ENCODE assay signal across 8 cellular contexts in genomic region chr6:131807644-131808459, GRCh38. TPM values are rescaled to one million over a fixed set of nuclear protein-coding genes. Genes with fewer than 3 reads are reported as not detected.
DNase-seq lines count a peak whose midpoint lies in the region; ATAC-seq, FAIRE-seq and TF ChIP-seq lines count a peak whose summit lies in the region.

ENPP1 (plus strand) TSS chr6:131808020; CDS start chr6:131808036, 16 bp downstream.

- peaks cover 26% of the 10 kb centered on the region for H3K27me3 ChIP-seq in CD4-positive, alpha-beta T cell (ENCODE audit: control insufficient read depth, insufficient read depth, low read length)
- no peaks in the 10 kb centered on the region for H3K27me3 ChIP-seq in adrenal gland
- no peaks in the 10 kb centered on the region for H3K27me3 ChIP-seq in trophoblast cell (ENCODE audit: insufficient read depth, low read length)

- H3K4me1 Mint-ChIP-seq in CD4-positive, alpha-beta T cell (ENCODE audit: low read depth), result peaks cover 23% of the 10 kb centered on the region

- H2BK12ac ChIP-seq in trophoblast cell (ENCODE audit: low read length), result no peak within 1 kb of the TSS

- H4K12ac ChIP-seq in trophoblast cell (ENCODE audit: low read depth, low read length), result peak within 1 kb of the TSS; percentile 36

- H3K14ac ChIP-seq in trophoblast cell (ENCODE audit: low read length), result peak within 1 kb of the TSS; percentile 24

- H3K18ac ChIP-seq in trophoblast cell (ENCODE audit: low read length), result peak within 1 kb of the TSS; percentile 35

- no peak within 1 kb of the TSS for H2BK5ac ChIP-seq in trophoblast cell (ENCODE audit: low read depth, low read length, poor library complexity)

- POLR2A ChIA-PET in CD4-positive, alpha-beta T cell (lab: Charles Lee), result no interaction called here

- H4K8ac ChIP-seq in trophoblast cell (ENCODE audit: low read depth, low read length), result peak within 1 kb of the TSS; percentile 47

- H3K36me3 Mint-ChIP-seq in CD4-positive, alpha-beta T cell (ENCODE audit: low read depth), result no peaks in the 10 kb centered on the region

- H3K4me2 ChIP-seq in trophoblast cell (ENCODE audit: low read length), result peak within 1 kb of the TSS; percentile 79

- peak; percentile 17 for FAIRE-seq in urothelium cell line (lab: Jason Lieb, UNC)

- no peak for TF ChIP-seq CTCF in CD4-positive, alpha-beta T cell (IDR thresholded peaks at IDR 0.05)
- TF ChIP-seq CTCF in adrenal gland (IDR thresholded peaks at IDR 0.05), result peak; percentile 15 to 56 (median 35)

- peak within 1 kb of the TSS; percentile 86 for H3K4me3 Mint-ChIP-seq in CD4-positive, alpha-beta T cell

- H2AFZ ChIP-seq in trophoblast cell (ENCODE audit: insufficient read depth, low read length, poor library complexity), result peak within 1 kb of the TSS; percentile 91

- H3K79me2 ChIP-seq in trophoblast cell (ENCODE audit: control insufficient read depth, insufficient read depth, low read length, poor library complexity), result peaks cover 2% of the 10 kb centered on the region

- H3K27ac Mint-ChIP-seq in CD4-positive, alpha-beta T cell, result no peak within 1 kb of the TSS

- DNase-seq in CD4-positive, alpha-beta T cell, result peak; percentile 4 to 41 (median 16)
- DNase-seq in KBM-7 (peak; percentile 37), SW480 (ENCODE audit: low spot score) (peak; percentile 26), adrenal gland (peak; percentile 71 to 86 (median 74)), left cardiac atrium (peak; percentile 85), trophoblast cell (peak in 1 of 2 donors; percentile 33), urothelium cell line (ENCODE audit: low spot score) (peak; percentile 81)

- no peak within 1 kb of the TSS for H2AK5ac ChIP-seq in trophoblast cell (ENCODE audit: low read length)

- H4K91ac ChIP-seq in trophoblast cell (ENCODE audit: low read depth, low read length), result peak within 1 kb of the TSS; percentile 38

- peaks cover 44% of the 10 kb centered on the region for H3K27me3 Mint-ChIP-seq in CD4-positive, alpha-beta T cell

- peak; percentile 70 for ATAC-seq in CD4-positive, alpha-beta T cell (ENCODE audit: poor library complexity)
- ATAC-seq in GM21528 (IDR thresholded peaks at IDR 0.05; ENCODE audit: low FRiP score, unreplicated experiment) (peak; percentile 64), left cardiac atrium (peak; percentile 90 to 96)

- peak within 1 kb of the TSS; percentile 65 for H3K9ac ChIP-seq in trophoblast cell (ENCODE audit: low read length)

- no peak within 1 kb of the TSS for H3K4ac ChIP-seq in trophoblast cell (ENCODE audit: low read depth, low read length)

- peak; percentile 23 to 63 for TF ChIP-seq POLR2A in adrenal gland (IDR thresholded peaks at IDR 0.05)

- H3K4me1 ChIP-seq in adrenal gland (replicated peaks in 1 of 2) (peaks cover 8 to 24% of the 10 kb centered on the region in 2 donors), trophoblast cell (ENCODE audit: control insufficient read depth in 1 of 2, insufficient read depth in 2 of 2, low read length in 2 of 2) (no peaks in the 10 kb centered on the region)

- peak within 1 kb of the TSS; percentile 30 for H2BK120ac ChIP-seq in trophoblast cell (ENCODE audit: insufficient read depth, low read length, poor library complexity)

- H3K9me3 ChIP-seq in CD4-positive, alpha-beta T cell (ENCODE audit: control insufficient read depth, low read length), result no peaks in the 10 kb centered on the region
- H3K9me3 ChIP-seq in adrenal gland (replicated peaks in 1 of 3) (no peaks in the 10 kb centered on the region), trophoblast cell (ENCODE audit: insufficient read depth, low read depth, low read length) (no peaks in the 10 kb centered on the region)

- no peaks in the 10 kb centered on the region for H3K9me3 Mint-ChIP-seq in CD4-positive, alpha-beta T cell

- H3K23ac ChIP-seq in trophoblast cell (ENCODE audit: low read length), result no peak within 1 kb of the TSS

- H3K27ac ChIP-seq in CD4-positive, alpha-beta T cell (ENCODE audit: low read depth, low read length), result no peak within 1 kb of the TSS
- H3K27ac ChIP-seq in adrenal gland (peak within 1 kb of the TSS in 3 of 5 donors; percentile 43 to 86 (median 61)), trophoblast cell (ENCODE audit: low read depth, low read length) (no peak within 1 kb of the TSS)

- H3K79me1 ChIP-seq in trophoblast cell (ENCODE audit: low read length), result peaks cover 4% of the 10 kb centered on the region

- intact Hi-C loops in CD4-positive, alpha-beta T cell (cut with DNase I, micrococcal nuclease), result no loop called here
- intact Hi-C loops in adrenal gland (cut with DNase I) (no loop called here), left cardiac atrium (cut with DNase I) (no loop called here)

- H3K4me3 ChIP-seq in adrenal gland (peak within 1 kb of the TSS in 2 of 4 donors; percentile 37 to 84), trophoblast cell (ENCODE audit: low read depth, low read length) (peak within 1 kb of the TSS; percentile 75)

- in situ Hi-C loops in KBM-7 (cut with MboI; ENCODE audit: low pct_unique_long_range_greater_than_20kb, low sequenced_read_pairs), result no loop called here

- no peaks in the 10 kb centered on the region for H3K36me3 ChIP-seq in adrenal gland (replicated peaks in 1 of 2)
- H3K36me3 ChIP-seq in trophoblast cell (ENCODE audit: control insufficient read depth in 1 of 2, insufficient read depth in 2 of 2, low read length in 2 of 2), result no peaks in the 10 kb centered on the region

- 0 to 1% (median 0%) methylated on average over 9 to 99 of the region's 99 CpGs for WGBS in adrenal gland, 4 donors
- no CpG with 5 or more reads among the region's 99 CpGs for WGBS in trophoblast cell (ENCODE audit: extremely low coverage, insufficient coverage, insufficient read length)

- CTCF ChIA-PET in CD4-positive, alpha-beta T cell (lab: Charles Lee), result no interaction called here

RNA-seq across cellular contexts. Expression of gene ENPP1, which starts in this region (rescaled TPM):
- under 1 TPM; 0.08 TPM for total RNA-seq in CD4-positive, alpha-beta T cell
- total RNA-seq in adrenal gland, result 10 to 100 TPM in 6 of 8 donors, 1 to 10 TPM in 2; 6.8 to 44.7 (median 18.8) TPM
- polyA plus RNA-seq in adrenal gland, result 1 to 10 TPM; 2.1 to 4.6 (median 4.5) TPM
- total RNA-seq in left cardiac atrium, result 1 to 10 TPM; 3.9 to 6.9 TPM
- polyA plus RNA-seq in trophoblast cell (2013), result 8.5 and 9.0 TPM in 2 replicates

Comparison
In these comparisons a context has a peak if more than half of its experiments do, and no peak if none do; other contexts are left out.
1. RNA of gene ENPP1 (total RNA-seq): 6.8 to 44.7 TPM in adrenal gland and 3.9 to 6.9 TPM in left cardiac atrium; 0.08 TPM in CD4-positive, alpha-beta T cell; every median in the first group is over 4 times any median in the second.
2. Peak in DNase-seq and ATAC-seq in CD4-positive, alpha-beta T cell; RNA of the gene not detected or under 1 TPM.
3. H3K27ac ChIP-seq: peak in adrenal gland (3 of 5); none in CD4-positive, alpha-beta T cell (single experiment) and trophoblast cell (single experiment).
4. Peak in every context shown above with its lines, with median percentiles within 50 percentile points of each other: ATAC-seq.